2 cellular contexts compared by ENCODE assay signal in the genomic region with DNA sequence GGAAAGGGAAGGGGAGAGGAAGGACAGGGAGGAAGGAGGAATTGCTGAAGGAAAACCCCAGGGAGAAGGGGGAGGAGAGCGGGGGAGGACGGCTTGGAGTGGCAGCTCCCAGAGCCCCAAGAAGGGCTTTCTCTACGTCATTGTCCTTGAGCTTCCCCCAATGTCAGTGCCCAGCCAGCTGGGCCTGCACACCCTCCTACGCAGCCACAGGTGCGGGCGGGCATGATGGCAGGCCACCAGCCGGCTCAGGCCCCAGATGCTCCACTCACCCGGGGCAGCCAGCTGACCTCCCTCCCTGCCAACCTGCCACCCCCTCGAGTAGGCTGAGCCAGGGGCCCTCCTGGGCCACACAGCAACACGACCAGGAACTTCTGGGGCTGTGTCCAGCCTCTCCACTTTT.
TF ChIP-seq lines count a peak whose summit lies in the region.

No MANE protein-coding gene starts in this region.

TF ChIP-seq in SK-N-SH, 30 proteins besides CTCF, POLR2A, EP300 and RAD21 (continued from another document):
- TF ChIP-seq, protein P1, sequence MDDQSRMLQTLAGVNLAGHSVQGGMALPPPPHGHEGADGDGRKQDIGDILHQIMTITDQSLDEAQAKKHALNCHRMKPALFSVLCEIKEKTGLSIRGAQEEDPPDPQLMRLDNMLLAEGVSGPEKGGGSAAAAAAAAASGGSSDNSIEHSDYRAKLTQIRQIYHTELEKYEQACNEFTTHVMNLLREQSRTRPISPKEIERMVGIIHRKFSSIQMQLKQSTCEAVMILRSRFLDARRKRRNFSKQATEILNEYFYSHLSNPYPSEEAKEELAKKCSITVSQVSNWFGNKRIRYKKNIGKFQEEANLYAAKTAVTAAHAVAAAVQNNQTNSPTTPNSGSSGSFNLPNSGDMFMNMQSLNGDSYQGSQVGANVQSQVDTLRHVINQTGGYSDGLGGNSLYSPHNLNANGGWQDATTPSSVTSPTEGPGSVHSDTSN (IDR thresholded peaks at IDR 0.05), result no peak
- TF ChIP-seq JUND (IDR thresholded peaks at IDR 0.05) (no peak), NFIC (IDR thresholded peaks at IDR 0.05; ENCODE audit: borderline replicate concordance) (no peak), GATA2 (CRISPR knock-in tag; IDR thresholded peaks at IDR 0.05) (no peak), FOXJ3 (CRISPR knock-in tag; IDR thresholded peaks at IDR 0.05) (no peak), MEF2A (IDR thresholded peaks at IDR 0.05; ENCODE audit: borderline replicate concordance, low read depth) (no peak), TCF12 (IDR thresholded peaks at IDR 0.05) (no peak), CHD2 (IDR thresholded peaks at IDR 0.05; ENCODE audit: low read length, partially characterized antibody) (no peak), RCOR1 (IDR thresholded peaks at IDR 0.05; ENCODE audit: low read length) (no peak), GABPA (IDR thresholded peaks at IDR 0.05; ENCODE audit: low read depth) (no peak)
- TF ChIP-seq, protein P2, sequence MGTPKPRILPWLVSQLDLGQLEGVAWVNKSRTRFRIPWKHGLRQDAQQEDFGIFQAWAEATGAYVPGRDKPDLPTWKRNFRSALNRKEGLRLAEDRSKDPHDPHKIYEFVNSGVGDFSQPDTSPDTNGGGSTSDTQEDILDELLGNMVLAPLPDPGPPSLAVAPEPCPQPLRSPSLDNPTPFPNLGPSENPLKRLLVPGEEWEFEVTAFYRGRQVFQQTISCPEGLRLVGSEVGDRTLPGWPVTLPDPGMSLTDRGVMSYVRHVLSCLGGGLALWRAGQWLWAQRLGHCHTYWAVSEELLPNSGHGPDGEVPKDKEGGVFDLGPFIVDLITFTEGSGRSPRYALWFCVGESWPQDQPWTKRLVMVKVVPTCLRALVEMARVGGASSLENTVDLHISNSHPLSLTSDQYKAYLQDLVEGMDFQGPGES (IDR thresholded peaks at IDR 0.05; ENCODE audit: low read depth, low read length), result no peak
- TF ChIP-seq, protein P3, sequence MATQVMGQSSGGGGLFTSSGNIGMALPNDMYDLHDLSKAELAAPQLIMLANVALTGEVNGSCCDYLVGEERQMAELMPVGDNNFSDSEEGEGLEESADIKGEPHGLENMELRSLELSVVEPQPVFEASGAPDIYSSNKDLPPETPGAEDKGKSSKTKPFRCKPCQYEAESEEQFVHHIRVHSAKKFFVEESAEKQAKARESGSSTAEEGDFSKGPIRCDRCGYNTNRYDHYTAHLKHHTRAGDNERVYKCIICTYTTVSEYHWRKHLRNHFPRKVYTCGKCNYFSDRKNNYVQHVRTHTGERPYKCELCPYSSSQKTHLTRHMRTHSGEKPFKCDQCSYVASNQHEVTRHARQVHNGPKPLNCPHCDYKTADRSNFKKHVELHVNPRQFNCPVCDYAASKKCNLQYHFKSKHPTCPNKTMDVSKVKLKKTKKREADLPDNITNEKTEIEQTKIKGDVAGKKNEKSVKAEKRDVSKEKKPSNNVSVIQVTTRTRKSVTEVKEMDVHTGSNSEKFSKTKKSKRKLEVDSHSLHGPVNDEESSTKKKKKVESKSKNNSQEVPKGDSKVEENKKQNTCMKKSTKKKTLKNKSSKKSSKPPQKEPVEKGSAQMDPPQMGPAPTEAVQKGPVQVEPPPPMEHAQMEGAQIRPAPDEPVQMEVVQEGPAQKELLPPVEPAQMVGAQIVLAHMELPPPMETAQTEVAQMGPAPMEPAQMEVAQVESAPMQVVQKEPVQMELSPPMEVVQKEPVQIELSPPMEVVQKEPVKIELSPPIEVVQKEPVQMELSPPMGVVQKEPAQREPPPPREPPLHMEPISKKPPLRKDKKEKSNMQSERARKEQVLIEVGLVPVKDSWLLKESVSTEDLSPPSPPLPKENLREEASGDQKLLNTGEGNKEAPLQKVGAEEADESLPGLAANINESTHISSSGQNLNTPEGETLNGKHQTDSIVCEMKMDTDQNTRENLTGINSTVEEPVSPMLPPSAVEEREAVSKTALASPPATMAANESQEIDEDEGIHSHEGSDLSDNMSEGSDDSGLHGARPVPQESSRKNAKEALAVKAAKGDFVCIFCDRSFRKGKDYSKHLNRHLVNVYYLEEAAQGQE (IDR thresholded peaks at IDR 0.05; ENCODE audit: low read depth, low read length), result no peak

TF ChIP-seq in SK-N-SH treated with all-trans-retinoic acid at 6 μM for 48 hours, 23 proteins besides CTCF, POLR2A, EP300 and RAD21 (continued from another document):
- TF ChIP-seq, protein P4, sequence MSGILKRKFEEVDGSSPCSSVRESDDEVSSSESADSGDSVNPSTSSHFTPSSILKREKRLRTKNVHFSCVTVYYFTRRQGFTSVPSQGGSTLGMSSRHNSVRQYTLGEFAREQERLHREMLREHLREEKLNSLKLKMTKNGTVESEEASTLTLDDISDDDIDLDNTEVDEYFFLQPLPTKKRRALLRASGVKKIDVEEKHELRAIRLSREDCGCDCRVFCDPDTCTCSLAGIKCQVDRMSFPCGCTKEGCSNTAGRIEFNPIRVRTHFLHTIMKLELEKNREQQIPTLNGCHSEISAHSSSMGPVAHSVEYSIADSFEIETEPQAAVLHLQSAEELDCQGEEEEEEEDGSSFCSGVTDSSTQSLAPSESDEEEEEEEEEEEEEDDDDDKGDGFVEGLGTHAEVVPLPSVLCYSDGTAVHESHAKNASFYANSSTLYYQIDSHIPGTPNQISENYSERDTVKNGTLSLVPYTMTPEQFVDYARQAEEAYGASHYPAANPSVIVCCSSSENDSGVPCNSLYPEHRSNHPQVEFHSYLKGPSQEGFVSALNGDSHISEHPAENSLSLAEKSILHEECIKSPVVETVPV (CRISPR knock-in tag; IDR thresholded peaks at IDR 0.05), result no peak
- TF ChIP-seq, protein P5, sequence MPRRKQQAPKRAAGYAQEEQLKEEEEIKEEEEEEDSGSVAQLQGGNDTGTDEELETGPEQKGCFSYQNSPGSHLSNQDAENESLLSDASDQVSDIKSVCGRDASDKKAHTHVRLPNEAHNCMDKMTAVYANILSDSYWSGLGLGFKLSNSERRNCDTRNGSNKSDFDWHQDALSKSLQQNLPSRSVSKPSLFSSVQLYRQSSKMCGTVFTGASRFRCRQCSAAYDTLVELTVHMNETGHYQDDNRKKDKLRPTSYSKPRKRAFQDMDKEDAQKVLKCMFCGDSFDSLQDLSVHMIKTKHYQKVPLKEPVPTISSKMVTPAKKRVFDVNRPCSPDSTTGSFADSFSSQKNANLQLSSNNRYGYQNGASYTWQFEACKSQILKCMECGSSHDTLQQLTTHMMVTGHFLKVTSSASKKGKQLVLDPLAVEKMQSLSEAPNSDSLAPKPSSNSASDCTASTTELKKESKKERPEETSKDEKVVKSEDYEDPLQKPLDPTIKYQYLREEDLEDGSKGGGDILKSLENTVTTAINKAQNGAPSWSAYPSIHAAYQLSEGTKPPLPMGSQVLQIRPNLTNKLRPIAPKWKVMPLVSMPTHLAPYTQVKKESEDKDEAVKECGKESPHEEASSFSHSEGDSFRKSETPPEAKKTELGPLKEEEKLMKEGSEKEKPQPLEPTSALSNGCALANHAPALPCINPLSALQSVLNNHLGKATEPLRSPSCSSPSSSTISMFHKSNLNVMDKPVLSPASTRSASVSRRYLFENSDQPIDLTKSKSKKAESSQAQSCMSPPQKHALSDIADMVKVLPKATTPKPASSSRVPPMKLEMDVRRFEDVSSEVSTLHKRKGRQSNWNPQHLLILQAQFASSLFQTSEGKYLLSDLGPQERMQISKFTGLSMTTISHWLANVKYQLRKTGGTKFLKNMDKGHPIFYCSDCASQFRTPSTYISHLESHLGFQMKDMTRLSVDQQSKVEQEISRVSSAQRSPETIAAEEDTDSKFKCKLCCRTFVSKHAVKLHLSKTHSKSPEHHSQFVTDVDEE (CRISPR knock-in tag; IDR thresholded peaks at IDR 0.05), result no peak
- TF ChIP-seq ZNF8 (CRISPR knock-in tag; IDR thresholded peaks at IDR 0.05), result no peak
TF ChIP-seq in SK-N-SH treated with all-trans-retinoic acid at 6 μM for 48 hours: peak in this region for 0.
